24 cellular contexts compared by ENCODE assay signal in genomic region chr1:156257711-156258110, GRCh38. TPM values are rescaled to one million over a fixed set of nuclear protein-coding genes. Genes with fewer than 3 reads are reported as not detected.
DNase-seq lines count a peak whose midpoint lies in the region; ATAC-seq lines count a peak whose summit lies in the region.
"Had no signal": no experiment of that assay in that cellular context is flagged by ENCODE, and none has a peak within 500 bp of the region (broad histone marks: within the 10 kb centered on the region; RNA-seq: fewer than 3 reads in every experiment).

No MANE protein-coding gene starts in this region.

- no peak for DNase-seq in activated naive CD8-positive, alpha-beta T cell treated with anti-CD3 and anti-CD28 coated beads, Interleukin-2, amount 50 U/mL, for 24 hours
- DNase-seq in UCSD-AML1 (lab: John Stamatoyannopoulos, UW; ENCODE audit: unreplicated experiment): peak; percentile 49
- DNase-seq in globus pallidus (ENCODE audit: low spot score): peak; percentile 68
- peak in 6 of 49 donors; percentile 13 to 34 (median 24) for DNase-seq in substantia nigra (lab: John Stamatoyannopoulos, UW)
- DNase-seq in NCI-H2171 (lab: John Stamatoyannopoulos, UW): no peak
- DNase-seq in HT-29 (ENCODE audit: low spot score): no peak
- DNase-seq: activated effector memory CD4-positive, alpha-beta T cell treated with anti-CD3 and anti-CD28 coated beads, Interleukin-2, amount 50 U/mL, for 16 hours; cortex of kidney; DND-41; foreskin melanocyte; GM23248; left cardiac atrium; mucosa of descending colon; MV-4-11; NCI-H1930; NCI-H446 treated with DMSO at 0.1 percent for 48 hours; occipital lobe; stomach; uterus; WERI-Rb-1 had no signal

- H3K36me3 Mint-ChIP-seq in activated naive CD8-positive, alpha-beta T cell: peaks cover 3% of the 10 kb centered on the region
- H3K36me3 Mint-ChIP-seq in activated naive CD8-positive, alpha-beta T cell treated with anti-CD3 and anti-CD28 coated beads, Interleukin-2, amount 50 U/mL, for 24 hours (ENCODE audit: low read depth): peaks cover 52% of the 10 kb centered on the region

- H3K27ac Mint-ChIP-seq in activated naive CD8-positive, alpha-beta T cell: peak overlapping the region; percentile 38
- no peak overlapping the region for H3K27ac Mint-ChIP-seq in activated naive CD8-positive, alpha-beta T cell treated with anti-CD3 and anti-CD28 coated beads, Interleukin-2, amount 50 U/mL, for 24 hours

- peak overlapping the region; percentile 88 for H3K27ac ChIP-seq in substantia nigra (ENCODE audit: low read depth, low read length, poor library complexity, severe bottlenecking)
- H3K27ac ChIP-seq: GM23248, right lobe of liver, stomach, uterus, WERI-Rb-1 had no signal

- peaks cover 14% of the 10 kb centered on the region for H3K4me1 Mint-ChIP-seq in activated naive CD8-positive, alpha-beta T cell (ENCODE audit: low read depth)
- peaks cover 5% of the 10 kb centered on the region for H3K4me1 Mint-ChIP-seq in activated naive CD8-positive, alpha-beta T cell treated with anti-CD3 and anti-CD28 coated beads, Interleukin-2, amount 50 U/mL, for 24 hours

- ATAC-seq in activated naive CD8-positive, alpha-beta T cell treated with anti-CD3 and anti-CD28 coated beads, Interleukin-2, amount 50 U/mL, for 24 hours: no peak
- ATAC-seq in HG02840 (IDR thresholded peaks at IDR 0.05; ENCODE audit: low FRiP score, unreplicated experiment): no peak
- ATAC-seq: HepG2, left cardiac atrium, mucosa of descending colon, right lobe of liver had no signal

- H3K4me3 Mint-ChIP-seq in activated naive CD8-positive, alpha-beta T cell: no peak overlapping the region
- no peak overlapping the region for H3K4me3 Mint-ChIP-seq in activated naive CD8-positive, alpha-beta T cell treated with anti-CD3 and anti-CD28 coated beads, Interleukin-2, amount 50 U/mL, for 24 hours

- H3K9me3 Mint-ChIP-seq in activated naive CD8-positive, alpha-beta T cell (ENCODE audit: low read depth): no peaks in the 10 kb centered on the region
- H3K9me3 Mint-ChIP-seq in activated naive CD8-positive, alpha-beta T cell treated with anti-CD3 and anti-CD28 coated beads, Interleukin-2, amount 50 U/mL, for 24 hours: no peaks in the 10 kb centered on the region

- H3K27me3 Mint-ChIP-seq in activated naive CD8-positive, alpha-beta T cell: no peaks in the 10 kb centered on the region
- H3K27me3 Mint-ChIP-seq in activated naive CD8-positive, alpha-beta T cell treated with anti-CD3 and anti-CD28 coated beads, Interleukin-2, amount 50 U/mL, for 24 hours: no peaks in the 10 kb centered on the region

RNA-seq across cellular contexts. Expression of gene PAQR6, which starts 9.9 kb away (rescaled TPM):
- 6.5 and 7.0 TPM in 2 replicates for total RNA-seq in HT-29 (2014; rRNA removed; shearing (Covaris generic))

RNA-seq across cellular contexts. Expression of gene BGLAP, which starts 15.7 kb away (rescaled TPM):
- 0.23 and 0.34 TPM in 2 replicates for total RNA-seq in HT-29 (2014; rRNA removed; shearing (Covaris generic))
- total RNA-seq: GM23248, occipital lobe, stomach had no signal

RNA-seq across cellular contexts. Expression of gene SMG5, which starts 24.9 kb away (rescaled TPM):
- total RNA-seq in HT-29 (2014; rRNA removed; shearing (Covaris generic)): 135 and 146 TPM in 2 replicates

RNA-seq across cellular contexts. Expression of gene TMEM79, which starts 26.4 kb away (rescaled TPM):
- total RNA-seq in HT-29 (2014; rRNA removed; shearing (Covaris generic)): 4.4 and 5.6 TPM in 2 replicates

RNA-seq across cellular contexts. Expression of gene GLMP, which starts 37.8 kb away (rescaled TPM):
- 75.3 and 78.6 TPM in 2 replicates for total RNA-seq in HT-29 (2014; rRNA removed; shearing (Covaris generic))

Comparison
In these comparisons a context has a peak if more than half of its experiments do, and no peak if none do; other contexts are left out.
1. DNase-seq: peak in UCSD-AML1 (single experiment) and globus pallidus (single experiment); none in activated naive CD8-positive, alpha-beta T cell treated with anti-CD3 and anti-CD28 coated beads, Interleukin-2, amount 50 U/mL, for 24 hours (single experiment), NCI-H2171 (single experiment) and HT-29 (single experiment).